8 cellular contexts compared by ENCODE assay signal in genomic region chr1:226602186-226603029, GRCh38. TPM values are rescaled to one million over a fixed set of nuclear protein-coding genes. Genes with fewer than 3 reads are reported as not detected.
DNase-seq lines count a peak whose midpoint lies in the region; ATAC-seq, FAIRE-seq and TF ChIP-seq lines count a peak whose summit lies in the region.

No MANE protein-coding gene starts in this region.

- ATAC-seq in GM21786 (IDR thresholded peaks at IDR 0.05; ENCODE audit: unreplicated experiment), result no peak
- no peak for ATAC-seq in HG02884 (IDR thresholded peaks at IDR 0.05; ENCODE audit: unreplicated experiment)

- H3K9me3 Mint-ChIP-seq in HFFc6, result no peaks in the 10 kb centered on the region

- H3K27me3 Mint-ChIP-seq in HFFc6 (ENCODE audit: insufficient read depth), result peaks cover 18% of the 10 kb centered on the region

- H3K27ac ChIP-seq in H1 (ENCODE audit: low read depth, low read length) (no peak overlapping the region), liver (ENCODE audit: low read depth in 1 of 2, low read length in 2 of 2) (peak overlapping the region; percentile 21 to 67), temporal lobe (ENCODE audit: low read depth, low read length) (peak overlapping the region; percentile 20)

- H3K14ac ChIP-seq in H1 (ENCODE audit: insufficient read length), result no peak overlapping the region

- peak overlapping the region; percentile 35; the same call in 1 of the 2 replicates for H4K8ac ChIP-seq in H1 (ENCODE audit: extremely low read depth, insufficient read depth, low read length)

- no peak overlapping the region for H3K18ac ChIP-seq in H1 (ENCODE audit: extremely low read depth, low read length)

- peaks cover 35% of the 10 kb centered on the region for H3K4me1 Mint-ChIP-seq in HFFc6 (ENCODE audit: low read depth)

- H2BK15ac ChIP-seq in H1 (ENCODE audit: low read length), result no peak overlapping the region

- H3K36me3 Mint-ChIP-seq in HFFc6 (ENCODE audit: low read depth), result no peaks in the 10 kb centered on the region

- no peak overlapping the region for H4K91ac ChIP-seq in H1 (replicated peaks; ENCODE audit: insufficient read length, low read length)

- H3K27ac Mint-ChIP-seq in HFFc6, result peak overlapping the region; percentile 52

- H3K79me2 ChIP-seq in H1 (ENCODE audit: control insufficient read depth in 1 of 2, insufficient read depth in 2 of 2, low read length in 2 of 2), result no peaks in the 10 kb centered on the region

- no peaks in the 10 kb centered on the region for H3K36me3 ChIP-seq in H1 (ENCODE audit: control insufficient read depth in 2 of 4, insufficient read depth in 4 of 4, low read length in 3 of 4)
- H3K36me3 ChIP-seq in liver (ENCODE audit: control insufficient read depth in 4 of 4, insufficient read depth in 3 of 4, low read depth in 1 of 4, low read length in 3 of 4), result no peaks in the 10 kb centered on the region

- no peak overlapping the region for H2BK120ac ChIP-seq in H1 (replicated peaks; ENCODE audit: low read depth, low read length)

- H3K27me3 ChIP-seq in H1 (replicated peaks in 1 of 4; ENCODE audit: control insufficient read depth in 3 of 4, extremely low read depth in 1 of 4, insufficient read depth in 3 of 4, low read length in 3 of 4), result no peaks in the 10 kb centered on the region
- no peaks in the 10 kb centered on the region for H3K27me3 ChIP-seq in liver (ENCODE audit: control insufficient read depth in 4 of 4, insufficient read depth in 4 of 4, low read length in 3 of 4)

- no peak for FAIRE-seq in H1 (lab: Jason Lieb, UNC)
- FAIRE-seq in GM19239 (lab: Jason Lieb, UNC), result no peak

- no peak for TF ChIP-seq CTCF in HFFc6 (IDR thresholded peaks at IDR 0.05)
- no peak for TF ChIP-seq CTCF in H1 (IDR thresholded peaks at IDR 0.05; ENCODE audit: control extremely low read depth in 1 of 3, insufficient read depth in 1 of 3, low read depth in 1 of 3, low read length in 3 of 3)
- TF ChIP-seq CTCF in liver (IDR thresholded peaks at IDR 0.05; ENCODE audit: low read depth, low read length, missing input control), result no peak

- H3K4me2 ChIP-seq in H1 (ENCODE audit: insufficient read depth in 1 of 2, low read depth in 2 of 2, low read length in 2 of 2), result no peak overlapping the region

- no peak overlapping the region for H2BK20ac ChIP-seq in H1 (ENCODE audit: low read length)

- peak; percentile 30 for DNase-seq in HFFc6
- no peak for DNase-seq in H1 (ENCODE audit: low read depth in 1 of 2, low spot score in 2 of 2)
- DNase-seq in GM19239 (ENCODE audit: insufficient read length, low spot score), result no peak
- no peak for DNase-seq in medulla oblongata (ENCODE audit: extremely low spot score)

- no peaks in the 10 kb centered on the region for H3K79me1 ChIP-seq in H1 (ENCODE audit: low read depth, low read length)

- H3K4me3 Mint-ChIP-seq in HFFc6, result peak overlapping the region; percentile 81

- H3K9me3 ChIP-seq in H1 (ENCODE audit: insufficient read depth in 2 of 2, low read depth in 1 of 2, low read length in 1 of 2), result no peaks in the 10 kb centered on the region
- no peaks in the 10 kb centered on the region for H3K9me3 ChIP-seq in liver (ENCODE audit: control insufficient read depth in 4 of 4, low read length in 3 of 4)

- H3K4me1 ChIP-seq in H1 (replicated peaks in 1 of 4; ENCODE audit: control insufficient read depth in 3 of 4, insufficient read depth in 4 of 4, low read length in 3 of 4) (peaks cover 0 to 23% (median 11%) of the 10 kb centered on the region in 4 experiments; a peak in 4 of 7 replicates), liver (ENCODE audit: control insufficient read depth in 4 of 4, insufficient read depth in 4 of 4, low read length in 3 of 4) (peaks cover 0 to 12% (median 10%) of the 10 kb centered on the region in 4 donors)

- no peak overlapping the region for H3K56ac ChIP-seq in H1 (replicated peaks; ENCODE audit: insufficient read length, low read depth, low read length)

- POLR2A ChIA-PET in H1 (lab: Charles Lee; ENCODE audit: partially characterized antibody), result no interaction called here

- no peak overlapping the region for H2AK5ac ChIP-seq in H1 (ENCODE audit: low read depth, low read length)

- H3K23ac ChIP-seq in H1 (ENCODE audit: insufficient read length), result no peak overlapping the region

- no peak for TF ChIP-seq EP300 in H1 (IDR thresholded peaks at IDR 0.05; ENCODE audit: borderline replicate concordance in 1 of 2, low read depth in 2 of 2, low read length in 2 of 2)

- H3K9ac ChIP-seq in H1 (replicated peaks in 1 of 4; ENCODE audit: extremely low read depth in 1 of 4, low read depth in 3 of 4, low read length in 3 of 4), result no peak overlapping the region
- H3K9ac ChIP-seq in liver (ENCODE audit: low read depth in 1 of 2, low read length in 2 of 2), result no peak overlapping the region

- no peak for TF ChIP-seq POLR2A in H1 (IDR thresholded peaks at IDR 0.05; ENCODE audit: control extremely low read depth in 1 of 2, low read depth in 2 of 2, low read length in 2 of 2)

- CTCF ChIA-PET in H1 (lab: Charles Lee; ENCODE audit: partially characterized antibody), result interaction anchor here (0.6 to 3.8 kb wide), 11 partner anchors 9 to 166 kb away, joined by 3 to 14 read pairs (median 4); no protein-coding TSS in a partner anchor

- H2AFZ ChIP-seq in H1 (ENCODE audit: low read length), result no peak overlapping the region

- H3K4me3 ChIP-seq in H1 (ENCODE audit: extremely low read depth in 1 of 4, insufficient read depth in 2 of 4, low read depth in 3 of 4, low read length in 4 of 4), result no peak overlapping the region
- H3K4me3 ChIP-seq in liver (ENCODE audit: low read depth in 1 of 3, low read length in 3 of 3), result no peak overlapping the region

- H4K5ac ChIP-seq in H1 (ENCODE audit: insufficient read length, low read depth, low read length), result no peak overlapping the region

- 0 out of 2 replicates have a peak overlapping the region, but pooled peaks have one; percentile 27 for H2BK12ac ChIP-seq in H1 (ENCODE audit: low read depth, low read length)

- H2BK5ac ChIP-seq in H1 (ENCODE audit: low read depth, low read length), result no peak overlapping the region

- no peak overlapping the region for H3K4ac ChIP-seq in H1 (replicated peaks; ENCODE audit: insufficient read length, low read depth, low read length)

- TF ChIP-seq RAD21 in H1 (IDR thresholded peaks at IDR 0.05 in 1 of 2, conservative IDR thresholded peaks at IDR 0.05 in 1 of 2; ENCODE audit: low read depth in 2 of 2, low read length in 2 of 2) (no peak), liver (IDR thresholded peaks at IDR 0.05) (no peak)

- WGBS in H1 (ENCODE audit: extremely low coverage in 1 of 2, insufficient coverage in 1 of 2, insufficient read length in 1 of 2, insufficient replicate concordance in 2 of 2, low coverage in 1 of 2, low lambda C conversion rate in 2 of 2, missing lambda C conversion rate in 1 of 2), 2 experiments, result 85% methylated on average over 24 of the region's 24 CpGs; no CpG with 5 or more reads in 1 of the 2 experiments
- WGBS in liver, result 88% methylated on average over 24 of the region's 24 CpGs

- no peaks in the 10 kb centered on the region for H3K23me2 ChIP-seq in H1 (ENCODE audit: low read depth, low read length)

- no peaks in the 10 kb centered on the region for H4K20me1 ChIP-seq in H1 (replicated peaks in 1 of 2; ENCODE audit: control insufficient read depth in 1 of 2, insufficient read depth in 2 of 2, low read length in 2 of 2)

TF ChIP-seq in H1, 55 proteins besides CTCF, POLR2A, EP300 and RAD21:
- TF ChIP-seq ZNF274 (IDR thresholded peaks at IDR 0.05; ENCODE audit: borderline replicate concordance, extremely low read depth, low read length), result no peak
- no peak for TF ChIP-seq POLR2AphosphoS5 (IDR thresholded peaks at IDR 0.05; ENCODE audit: low read depth, low read length)
- no peak for TF ChIP-seq CHD1 (IDR thresholded peaks at IDR 0.05; ENCODE audit: low read depth, low read length)
- no peak for TF ChIP-seq NRF1 (IDR thresholded peaks at IDR 0.05; ENCODE audit: low read depth, low read length)
- no peak for TF ChIP-seq CBX5 (IDR thresholded peaks at IDR 0.05; ENCODE audit: low read depth, low read length)
- TF ChIP-seq CBX8 (IDR thresholded peaks at IDR 0.05; ENCODE audit: borderline replicate concordance, low read depth, low read length), result no peak
- TF ChIP-seq SP4 (IDR thresholded peaks at IDR 0.05; ENCODE audit: low read length), result no peak
- TF ChIP-seq SAP30 (IDR thresholded peaks at IDR 0.05; ENCODE audit: insufficient read depth, insufficient replicate concordance, low read length), result no peak
- no peak for TF ChIP-seq SP2 (IDR thresholded peaks at IDR 0.05; ENCODE audit: low read length)
- TF ChIP-seq TAF1 (IDR thresholded peaks at IDR 0.05; ENCODE audit: low read depth, low read length), result no peak

TF ChIP-seq in liver, 16 proteins besides CTCF, POLR2A, EP300 and RAD21 (continues in another document):
- TF ChIP-seq RXRA (IDR thresholded peaks at IDR 0.05), result no peak
- TF ChIP-seq FOXA2 (IDR thresholded peaks at IDR 0.05), result no peak
- TF ChIP-seq SP1 (IDR thresholded peaks at IDR 0.05), result no peak
- no peak for TF ChIP-seq HNF4A (conservative IDR thresholded peaks at IDR 0.05)
- TF ChIP-seq TAF1 (conservative IDR thresholded peaks at IDR 0.05), result no peak

RNA-seq across cellular contexts. Expression of gene STUM, which starts 53.8 kb away (rescaled TPM):
- not detected for total RNA-seq in HFFc6 (2021; fragmentation: NEBNext Ultra II Directional; extraction: Animal tissue kit (Norgen Biotek cat#: 25700))
- total RNA-seq in H1 (2021; fragmentation: NEBNext Ultra II Directional; extraction: Animal tissue kit (Norgen Biotek cat#: 25700)), result 1.2 and 1.3 TPM in 2 replicates
- polyA plus RNA-seq in H1 (2011; rRNA removed), result 0.76 and 0.85 TPM in 2 replicates
- polyA plus RNA-seq in H1 (2011; cell fraction: cytosol; rRNA removed), result 1.1 TPM
- polyA plus RNA-seq in H1 (2011; cell fraction: nucleus; rRNA removed), result 3.4 TPM
- 0.66 to 0.97 TPM (median 0.83 TPM) in 4 replicates for polyA plus RNA-seq in H1 (2012, experiment 1 of 2)
- 0.45 TPM for polyA plus RNA-seq in H1 (2012, experiment 2 of 2)
- 0.55 TPM for polyA plus RNA-seq in H1 (2013, experiment 1 of 2)
- polyA plus RNA-seq in H1 (2013, experiment 2 of 2), result 0.53 TPM
- polyA minus RNA-seq in H1 (2011; rRNA and poly(A)+ RNA removed), result 0.61 and 0.66 TPM in 2 replicates
- polyA minus RNA-seq in H1 (2011; cell fraction: cytosol; rRNA and poly(A)+ RNA removed), result 0.15 TPM
- 1.00 TPM for polyA minus RNA-seq in H1 (2011; cell fraction: nucleus; rRNA and poly(A)+ RNA removed)
- under 1 TPM; 0.08 to 0.14 TPM for total RNA-seq in liver
- under 1 TPM; 0.03 to 0.06 TPM for polyA plus RNA-seq in liver
- 39.1 TPM for total RNA-seq in temporal lobe

Comparison
In these comparisons a context has a peak if more than half of its experiments do, and no peak if none do; other contexts are left out.
1. RNA of gene STUM, which starts 53.8 kb away (total RNA-seq): 39.1 TPM in temporal lobe (single experiment); 1.2 to 1.3 TPM in H1, 0.08 to 0.14 TPM in liver and not detected in HFFc6; every median in the first group is over 10 times any median in the second.